Comparison of ENCODE assay signal across 1 cellular context in genomic region chr13:88461272-88462009, GRCh38.
A peak's percentile ranks its signal among the peaks of the same experiment; 100 is the strongest.
TF ChIP-seq lines count a peak whose summit lies in the region.

No MANE protein-coding gene starts in this region.

TF ChIP-seq in GM23338, 12 proteins besides CTCF, POLR2A, EP300 and RAD21 (continued from another document):
- TF ChIP-seq, protein P1, sequence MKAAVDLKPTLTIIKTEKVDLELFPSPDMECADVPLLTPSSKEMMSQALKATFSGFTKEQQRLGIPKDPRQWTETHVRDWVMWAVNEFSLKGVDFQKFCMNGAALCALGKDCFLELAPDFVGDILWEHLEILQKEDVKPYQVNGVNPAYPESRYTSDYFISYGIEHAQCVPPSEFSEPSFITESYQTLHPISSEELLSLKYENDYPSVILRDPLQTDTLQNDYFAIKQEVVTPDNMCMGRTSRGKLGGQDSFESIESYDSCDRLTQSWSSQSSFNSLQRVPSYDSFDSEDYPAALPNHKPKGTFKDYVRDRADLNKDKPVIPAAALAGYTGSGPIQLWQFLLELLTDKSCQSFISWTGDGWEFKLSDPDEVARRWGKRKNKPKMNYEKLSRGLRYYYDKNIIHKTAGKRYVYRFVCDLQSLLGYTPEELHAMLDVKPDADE (IDR thresholded peaks at IDR 0.05) = no peak
- TF ChIP-seq, protein P2, sequence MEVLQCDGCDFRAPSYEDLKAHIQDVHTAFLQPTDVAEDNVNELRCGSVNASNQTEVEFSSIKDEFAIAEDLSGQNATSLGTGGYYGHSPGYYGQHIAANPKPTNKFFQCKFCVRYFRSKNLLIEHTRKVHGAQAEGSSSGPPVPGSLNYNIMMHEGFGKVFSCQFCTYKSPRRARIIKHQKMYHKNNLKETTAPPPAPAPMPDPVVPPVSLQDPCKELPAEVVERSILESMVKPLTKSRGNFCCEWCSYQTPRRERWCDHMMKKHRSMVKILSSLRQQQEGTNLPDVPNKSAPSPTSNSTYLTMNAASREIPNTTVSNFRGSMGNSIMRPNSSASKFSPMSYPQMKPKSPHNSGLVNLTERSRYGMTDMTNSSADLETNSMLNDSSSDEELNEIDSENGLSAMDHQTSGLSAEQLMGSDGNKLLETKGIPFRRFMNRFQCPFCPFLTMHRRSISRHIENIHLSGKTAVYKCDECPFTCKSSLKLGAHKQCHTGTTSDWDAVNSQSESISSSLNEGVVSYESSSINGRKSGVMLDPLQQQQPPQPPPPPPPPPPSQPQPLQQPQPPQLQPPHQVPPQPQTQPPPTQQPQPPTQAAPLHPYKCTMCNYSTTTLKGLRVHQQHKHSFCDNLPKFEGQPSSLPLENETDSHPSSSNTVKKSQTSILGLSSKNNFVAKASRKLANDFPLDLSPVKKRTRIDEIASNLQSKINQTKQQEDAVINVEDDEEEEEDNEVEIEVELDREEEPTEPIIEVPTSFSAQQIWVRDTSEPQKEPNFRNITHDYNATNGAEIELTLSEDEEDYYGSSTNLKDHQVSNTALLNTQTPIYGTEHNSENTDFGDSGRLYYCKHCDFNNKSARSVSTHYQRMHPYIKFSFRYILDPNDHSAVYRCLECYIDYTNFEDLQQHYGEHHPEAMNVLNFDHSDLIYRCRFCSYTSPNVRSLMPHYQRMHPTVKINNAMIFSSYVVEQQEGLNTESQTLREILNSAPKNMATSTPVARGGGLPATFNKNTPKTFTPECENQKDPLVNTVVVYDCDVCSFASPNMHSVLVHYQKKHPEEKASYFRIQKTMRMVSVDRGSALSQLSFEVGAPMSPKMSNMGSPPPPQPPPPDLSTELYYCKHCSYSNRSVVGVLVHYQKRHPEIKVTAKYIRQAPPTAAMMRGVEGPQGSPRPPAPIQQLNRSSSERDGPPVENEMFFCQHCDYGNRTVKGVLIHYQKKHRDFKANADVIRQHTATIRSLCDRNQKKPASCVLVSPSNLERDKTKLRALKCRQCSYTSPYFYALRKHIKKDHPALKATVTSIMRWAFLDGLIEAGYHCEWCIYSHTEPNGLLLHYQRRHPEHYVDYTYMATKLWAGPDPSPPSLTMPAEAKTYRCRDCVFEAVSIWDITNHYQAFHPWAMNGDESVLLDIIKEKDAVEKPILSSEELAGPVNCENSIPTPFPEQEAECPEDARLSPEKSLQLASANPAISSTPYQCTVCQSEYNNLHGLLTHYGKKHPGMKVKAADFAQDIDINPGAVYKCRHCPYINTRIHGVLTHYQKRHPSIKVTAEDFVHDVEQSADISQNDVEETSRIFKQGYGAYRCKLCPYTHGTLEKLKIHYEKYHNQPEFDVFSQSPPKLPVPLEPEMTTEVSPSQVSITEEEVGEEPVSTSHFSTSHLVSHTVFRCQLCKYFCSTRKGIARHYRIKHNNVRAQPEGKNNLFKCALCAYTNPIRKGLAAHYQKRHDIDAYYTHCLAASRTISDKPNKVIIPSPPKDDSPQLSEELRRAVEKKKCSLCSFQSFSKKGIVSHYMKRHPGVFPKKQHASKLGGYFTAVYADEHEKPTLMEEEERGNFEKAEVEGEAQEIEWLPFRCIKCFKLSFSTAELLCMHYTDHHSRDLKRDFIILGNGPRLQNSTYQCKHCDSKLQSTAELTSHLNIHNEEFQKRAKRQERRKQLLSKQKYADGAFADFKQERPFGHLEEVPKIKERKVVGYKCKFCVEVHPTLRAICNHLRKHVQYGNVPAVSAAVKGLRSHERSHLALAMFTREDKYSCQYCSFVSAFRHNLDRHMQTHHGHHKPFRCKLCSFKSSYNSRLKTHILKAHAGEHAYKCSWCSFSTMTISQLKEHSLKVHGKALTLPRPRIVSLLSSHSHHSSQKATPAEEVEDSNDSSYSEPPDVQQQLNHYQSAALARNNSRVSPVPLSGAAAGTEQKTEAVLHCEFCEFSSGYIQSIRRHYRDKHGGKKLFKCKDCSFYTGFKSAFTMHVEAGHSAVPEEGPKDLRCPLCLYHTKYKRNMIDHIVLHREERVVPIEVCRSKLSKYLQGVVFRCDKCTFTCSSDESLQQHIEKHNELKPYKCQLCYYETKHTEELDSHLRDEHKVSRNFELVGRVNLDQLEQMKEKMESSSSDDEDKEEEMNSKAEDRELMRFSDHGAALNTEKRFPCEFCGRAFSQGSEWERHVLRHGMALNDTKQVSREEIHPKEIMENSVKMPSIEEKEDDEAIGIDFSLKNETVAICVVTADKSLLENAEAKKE (CRISPR knock-in tag; IDR thresholded peaks at IDR 0.05) = peak; percentile 87
- TF ChIP-seq CREB1 (CRISPR knock-in tag; IDR thresholded peaks at IDR 0.05; ENCODE audit: low read depth) (peak; percentile 36; the same call in 1 of the 2 replicates), JUNB (IDR thresholded peaks at IDR 0.05; ENCODE audit: unreplicated experiment) (no peak)
